17 cellular contexts compared by ENCODE assay signal in the genomic region with DNA sequence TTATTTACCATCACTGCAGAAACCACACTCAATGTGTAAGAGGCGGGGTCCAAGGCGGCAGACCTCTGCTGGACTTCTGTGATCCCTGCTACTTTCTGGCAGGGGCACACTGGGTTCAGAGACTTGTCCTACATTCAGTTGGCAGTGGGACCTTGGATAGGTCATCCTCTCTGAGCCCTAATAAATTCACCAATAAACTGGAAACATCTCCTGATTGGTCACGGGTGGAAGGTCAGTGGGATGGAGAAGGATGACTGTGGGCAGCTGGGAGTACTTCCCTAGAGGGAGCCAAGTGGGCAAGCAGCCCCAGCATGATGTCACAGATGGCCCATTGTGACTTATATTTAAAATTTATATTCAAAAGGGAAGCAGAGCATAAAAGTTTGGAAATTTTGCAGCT. TPM values are rescaled to one million over a fixed set of nuclear protein-coding genes. Genes with fewer than 3 reads are reported as not detected.
DNase-seq lines count a peak whose midpoint lies in the region; TF ChIP-seq lines count a peak whose summit lies in the region.
"Had no signal": no experiment of that assay in that cellular context is flagged by ENCODE, and none has a peak within 500 bp of the region (broad histone marks: within the 10 kb centered on the region; RNA-seq: fewer than 3 reads in every experiment).

No MANE protein-coding gene starts in this region.

- H3K27me3 ChIP-seq in HUES64 (ENCODE audit: insufficient read depth, low read length) (no peaks in the 10 kb centered on the region), dorsolateral prefrontal cortex (no peaks in the 10 kb centered on the region)
- H3K27me3 ChIP-seq: breast epithelium had no signal

- no peaks in the 10 kb centered on the region for H3K36me3 ChIP-seq in HUES64 (ENCODE audit: insufficient read depth, low read length)
- H3K36me3 ChIP-seq: breast epithelium, HAP-1 had no signal

- H3K27ac ChIP-seq in HUES64 (ENCODE audit: low read depth, low read length) (peak overlapping the region; percentile 92), dorsolateral prefrontal cortex (peak overlapping the region in 57 of 59 donors; percentile 41 to 92 (median 83))
- H3K27ac ChIP-seq: breast epithelium had no signal

- intact Hi-C loops in dorsolateral prefrontal cortex (cut with DNase I): loop anchor here in 1 of 2 donors (5.0 kb wide), 1 partner anchor 47 kb away; no protein-coding TSS in a partner anchor

- in situ Hi-C loops in ACHN (cut with HindIII; ENCODE audit: low pct_ligation_motif_present, low pct_unique_long_range_greater_than_20kb, low sequenced_read_pairs): loop anchor here (25.0 kb wide), 1 partner anchor 98 kb away; the partner anchor contains the start of gene B9D1

- DNase-seq in AG08395 (ENCODE audit: low spot score) (peak; percentile 15), dorsolateral prefrontal cortex (peak in 8 of 10 donors; percentile 50 to 69 (median 57)), mesenteric fat pad (ENCODE audit: low spot score) (peak; percentile 81), NCI-H187 treated with DMSO at 0.1 percent for 48 hours (lab: John Stamatoyannopoulos, UW) (no peak), NOMO-1 (lab: John Stamatoyannopoulos, UW; ENCODE audit: unreplicated experiment in 2 of 2) (no peak), NCI-H187 (lab: John Stamatoyannopoulos, UW) (no peak), ACHN (no peak)
- DNase-seq: activated CD4-positive, alpha-beta T cell treated with anti-CD3 and anti-CD28 coated beads, Interleukin-2, amount 50 U/mL, for 4 hours; activated effector memory CD4-positive, alpha-beta T cell treated with anti-CD3 and anti-CD28 coated beads, Interleukin-2, amount 50 U/mL, for 16 hours; NCI-H2029; nephron progenitor cell; PC-3; T-cell had no signal

- 28% methylated on average over 3 of the region's 3 CpGs for WGBS in HUES64

- H3K4me3 ChIP-seq in HUES64 (ENCODE audit: low read length) (no peak overlapping the region; the same call in 1 of the 2 replicates), dorsolateral prefrontal cortex (no peak overlapping the region)
- H3K4me3 ChIP-seq: breast epithelium, HAP-1, K562 had no signal

- TF ChIP-seq CTCF in dorsolateral prefrontal cortex (IDR thresholded peaks at IDR 0.05 in 54 of 56, conservative IDR thresholded peaks at IDR 0.05 in 2 of 56; ENCODE audit: low read depth in 1 of 56, partially characterized antibody in 56 of 56): peak in 3 of 56 donors; percentile 12 to 23 (median 17)

- peak overlapping the region; percentile 43 for H3K9ac ChIP-seq in HUES64 (ENCODE audit: low read depth, low read length)

- H3K4me1 ChIP-seq in HUES64 (ENCODE audit: insufficient read depth, low read length): peaks cover 56% of the 10 kb centered on the region
- H3K4me1 ChIP-seq: breast epithelium had no signal

- H3K9me3 ChIP-seq in HUES64 (ENCODE audit: insufficient read depth, low read depth, low read length): no peaks in the 10 kb centered on the region
- H3K9me3 ChIP-seq: breast epithelium, HAP-1 had no signal

RNA-seq across cellular contexts. Expression of gene RNF112, which starts 49.7 kb away (rescaled TPM):
- polyA plus RNA-seq in HUES64 (2013, experiment 1 of 2): 1.1 TPM
- polyA plus RNA-seq in HUES64 (2013, experiment 2 of 2): 1.2 TPM
- total RNA-seq in dorsolateral prefrontal cortex (10 to 100 TPM; 26.1 to 82.1 (median 51.1) TPM), mesenteric fat pad (3.9 TPM)
- polyA plus RNA-seq: K562 had no signal

Comparison
In these comparisons a context has a peak if more than half of its experiments do, and no peak if none do; other contexts are left out.
1. DNase-seq: peak in AG08395 (single experiment), dorsolateral prefrontal cortex (8 of 10) and mesenteric fat pad (single experiment); none in NCI-H187 treated with DMSO at 0.1 percent for 48 hours (single experiment), NOMO-1 (0 of 2), NCI-H187 (0 of 2) and ACHN (single experiment).